In the genomic region with DNA sequence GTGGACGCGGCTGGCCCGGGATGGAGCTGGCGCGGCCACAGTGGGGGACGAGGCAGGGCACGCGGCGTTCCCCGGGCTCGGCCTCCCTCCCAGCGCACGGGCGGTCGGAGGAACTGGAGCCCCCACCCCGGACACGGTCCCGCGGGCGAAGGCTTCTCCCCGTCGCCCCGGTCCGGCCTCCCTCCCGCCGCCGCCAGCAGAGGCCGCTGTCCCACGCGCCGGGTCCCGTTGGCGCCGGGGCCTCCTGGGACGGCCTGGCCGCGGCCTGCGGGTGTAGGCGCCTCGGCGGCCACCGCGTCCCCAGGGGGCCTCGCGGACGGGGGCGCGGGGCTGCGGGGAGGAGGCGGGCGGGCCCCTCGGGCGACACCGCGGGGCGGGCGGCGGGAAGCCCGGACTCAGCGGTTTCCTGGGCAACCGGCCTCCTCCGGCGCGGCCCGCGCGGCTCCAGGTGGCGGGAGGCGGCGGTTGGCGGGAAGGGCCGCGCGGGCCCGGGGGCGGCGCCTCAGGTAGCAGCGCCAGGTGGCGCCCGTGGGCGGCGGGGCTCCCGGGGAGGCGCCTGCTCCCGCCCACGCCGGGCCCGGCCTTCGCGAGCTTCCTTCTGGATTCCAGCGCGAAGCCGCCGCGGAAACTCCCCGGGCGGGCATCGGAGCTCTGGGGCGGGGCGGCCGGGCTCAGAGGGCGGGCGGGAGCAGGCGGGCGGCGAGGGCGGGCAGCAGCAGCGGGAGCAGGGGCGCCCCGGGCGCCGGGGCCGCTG, we compare ENCODE assay signal across 8 cellular contexts. TPM values are rescaled to one million over a fixed set of nuclear protein-coding genes. Genes with fewer than 3 reads are reported as not detected.
DNase-seq lines count a peak whose midpoint lies in the region; ATAC-seq, FAIRE-seq and TF ChIP-seq lines count a peak whose summit lies in the region.

No MANE protein-coding gene starts in this region.

- H3K9me2 ChIP-seq in hepatocyte (replicated peaks; ENCODE audit: insufficient read depth): no peaks in the 10 kb centered on the region

- peak overlapping the region; percentile 99 for H3K4me2 ChIP-seq in hepatocyte

- ATAC-seq in sciatic nerve (peak; percentile 71), GM18870 (IDR thresholded peaks at IDR 0.05; ENCODE audit: unreplicated experiment) (no peak)

- no peaks in the 10 kb centered on the region for H3K79me2 ChIP-seq in hepatocyte

- DNase-seq in H54 (ENCODE audit: insufficient read length, low spot score) (peak; percentile 98), LoVo (ENCODE audit: low spot score) (peak; percentile 88), T-helper 1 cell (peak; percentile 66 to 84 (median 77)), ascending aorta (ENCODE audit: low spot score in 2 of 2) (peak in 1 of 2 donors; percentile 82), hepatocyte (ENCODE audit: low spot score) (peak; percentile 95), sciatic nerve (ENCODE audit: low spot score) (peak; percentile 85)

- H3K36me3 ChIP-seq in ascending aorta: no peaks in the 10 kb centered on the region
- no peaks in the 10 kb centered on the region for H3K36me3 ChIP-seq in hepatocyte (replicated peaks; ENCODE audit: insufficient read depth, low read depth)

- H3K4me1 ChIP-seq in ascending aorta (peaks cover 0 to 8% of the 10 kb centered on the region in 2 donors), hepatocyte (ENCODE audit: insufficient read depth) (peaks cover 13% of the 10 kb centered on the region)

- H3K27me3 ChIP-seq in ascending aorta (no peaks in the 10 kb centered on the region), hepatocyte (no peaks in the 10 kb centered on the region)

- 1% methylated on average over 14 of the region's 113 CpGs for WGBS in hepatocyte (ENCODE audit: low lambda C conversion rate, missing lambda C conversion rate)

- H2AFZ ChIP-seq in hepatocyte: peak overlapping the region; percentile 88

- no peaks in the 10 kb centered on the region for H4K20me1 ChIP-seq in hepatocyte (ENCODE audit: insufficient read depth, poor library complexity, severe bottlenecking)

- H3K4me3 ChIP-seq in GM08714 (ENCODE audit: low read length): peak overlapping the region; percentile 47; the same call in 1 of the 2 replicates
- peak overlapping the region; percentile 75 to 77 for H3K4me3 ChIP-seq in ascending aorta
- peak overlapping the region; percentile 82 for H3K4me3 ChIP-seq in hepatocyte

- peak; percentile 46 for TF ChIP-seq POLR2A in H54 (IDR thresholded peaks at IDR 0.05; ENCODE audit: low read depth, low read length)

- no peak for FAIRE-seq in H54 (lab: Jason Lieb, UNC)

- peak overlapping the region; percentile 90 to 93 for H3K27ac ChIP-seq in ascending aorta
- peak overlapping the region; percentile 91 for H3K27ac ChIP-seq in hepatocyte

- intact Hi-C loops in ascending aorta (cut with DNase I) (loop anchor here (2.0 kb wide), 2 partner anchors 26 to 184 kb away; a partner anchor contains a TSS), sciatic nerve (cut with DNase I) (no loop called here)

- H3K9me3 ChIP-seq in ascending aorta: no peaks in the 10 kb centered on the region
- H3K9me3 ChIP-seq in hepatocyte (ENCODE audit: low read depth): no peaks in the 10 kb centered on the region

- TF ChIP-seq CTCF in ascending aorta (IDR thresholded peaks at IDR 0.05): peak; percentile 55 to 86 (median 70)
- peak; percentile 60 for TF ChIP-seq CTCF in hepatocyte (IDR thresholded peaks at IDR 0.05; ENCODE audit: poor library complexity)

RNA-seq across cellular contexts. Expression of a gene that starts 26.7 kb away (rescaled TPM):
- 21.6 TPM for total RNA-seq in ascending aorta
- 44.3 and 74.0 TPM in 2 replicates for total RNA-seq in hepatocyte
- polyA plus RNA-seq in hepatocyte: 121 and 137 TPM in 2 replicates
- 5.3 TPM for total RNA-seq in sciatic nerve

RNA-seq across cellular contexts. Expression of a gene that starts 34.2 kb away (rescaled TPM):
- total RNA-seq in ascending aorta (0.96 TPM), hepatocyte (11.1 and 18.0 TPM in 2 replicates), sciatic nerve (5.4 TPM)
- polyA plus RNA-seq in hepatocyte: 24.2 and 32.6 TPM in 2 replicates
